Comparison of ENCODE assay signal across 35 cellular contexts in genomic region chr18:33184918-33185317, GRCh38.
DNase-seq lines count a peak whose midpoint lies in the region; ATAC-seq, FAIRE-seq and TF ChIP-seq lines count a peak whose summit lies in the region.
"Had no signal": no experiment of that assay in that cellular context is flagged by ENCODE, and none has a peak within 500 bp of the region (broad histone marks: within the 10 kb centered on the region; RNA-seq: fewer than 3 reads in every experiment).

No MANE protein-coding gene starts in this region.

- no peak overlapping the region for H3K9ac ChIP-seq in H1 (replicated peaks in 1 of 4; ENCODE audit: extremely low read depth in 1 of 4, low read depth in 3 of 4, low read length in 3 of 4)

- H2BK120ac ChIP-seq in H1 (replicated peaks; ENCODE audit: low read depth, low read length): no peak overlapping the region

- H4K8ac ChIP-seq in H1 (ENCODE audit: extremely low read depth, insufficient read depth, low read length): no peak overlapping the region

- FAIRE-seq in H1 (lab: Jason Lieb, UNC): peak; percentile 36
- FAIRE-seq: A204.1, GM12891, H54, HepG2 had no signal

- TF ChIP-seq POLR2A in H1 (IDR thresholded peaks at IDR 0.05; ENCODE audit: control extremely low read depth in 1 of 2, low read depth in 2 of 2, low read length in 2 of 2) (no peak), erythroblast (IDR thresholded peaks at IDR 0.05; ENCODE audit: low read length) (no peak)

- no peak overlapping the region for H3K23ac ChIP-seq in H1 (ENCODE audit: insufficient read length)

- no peak overlapping the region for H2BK12ac ChIP-seq in H1 (ENCODE audit: low read depth, low read length)

- no peak overlapping the region for H2AFZ ChIP-seq in H1 (ENCODE audit: low read length)

- no peaks in the 10 kb centered on the region for H3F3A ChIP-seq in DOHH2 (ENCODE audit: control insufficient read depth, insufficient read depth)

- TF ChIP-seq EP300 in H1 (IDR thresholded peaks at IDR 0.05; ENCODE audit: borderline replicate concordance in 1 of 2, low read depth in 2 of 2, low read length in 2 of 2): no peak

- no peaks in the 10 kb centered on the region for H3K23me2 ChIP-seq in H1 (ENCODE audit: low read depth, low read length)

- H3K4me1 ChIP-seq in DOHH2 (ENCODE audit: control insufficient read depth, low read length): peaks cover 32% of the 10 kb centered on the region
- H3K4me1 ChIP-seq in H1 (replicated peaks in 1 of 4; ENCODE audit: control insufficient read depth in 3 of 4, insufficient read depth in 4 of 4, low read length in 3 of 4): no peaks in the 10 kb centered on the region
- H3K4me1 ChIP-seq: psoas muscle, uterus had no signal

- H3K79me1 ChIP-seq in H1 (ENCODE audit: low read depth, low read length): no peaks in the 10 kb centered on the region

- CTCF ChIA-PET in H1 (lab: Charles Lee; ENCODE audit: partially characterized antibody): interaction anchor here (0.5 to 2.8 kb wide), 13 partner anchors 8 to 133 kb away, joined by 3 to 15 read pairs (median 4); no protein-coding TSS in a partner anchor

- no peaks in the 10 kb centered on the region for H3K27me3 ChIP-seq in DOHH2 (ENCODE audit: control insufficient read depth, low read length)
- H3K27me3 ChIP-seq in H1 (replicated peaks in 1 of 4; ENCODE audit: control insufficient read depth in 3 of 4, extremely low read depth in 1 of 4, insufficient read depth in 3 of 4, low read length in 3 of 4): no peaks in the 10 kb centered on the region
- H3K27me3 ChIP-seq: brain microvascular endothelial cell, uterus had no signal

- H2BK15ac ChIP-seq in H1 (ENCODE audit: low read length): no peak overlapping the region

- no peaks in the 10 kb centered on the region for H3K9me2 ChIP-seq in DOHH2 (replicated peaks; ENCODE audit: control insufficient read depth, low read length)

- H2BK5ac ChIP-seq in H1 (ENCODE audit: low read depth, low read length): no peak overlapping the region

- peak; percentile 48 for DNase-seq in NCI-H69 (lab: John Stamatoyannopoulos, UW)
- no peak for DNase-seq in H1 (ENCODE audit: low read depth in 1 of 2, low spot score in 2 of 2)
- DNase-seq in left kidney (ENCODE audit: low read depth, low spot score): peak; percentile 29
- DNase-seq in erythroblast (lab: John Stamatoyannopoulos, UW): no peak
- DNase-seq in left ventricle myocardium superior: no peak
- DNase-seq in activated T-cell treated with anti-CD3 and anti-CD28 coated beads, Interleukin-2, amount 50 U/mL, for 1 hour: no peak
- DNase-seq: activated CD4-positive, alpha-beta memory T cell treated with anti-CD3 and anti-CD28 coated beads, Interleukin-2, amount 10 ng/mL, durations not matched to agents 7 days and 5 days; activated CD4-positive, alpha-beta T cell treated with anti-CD3 and anti-CD28 coated beads for 1 hour; activated CD8-positive, alpha-beta memory T cell treated with anti-CD3 and anti-CD28 coated beads, Interleukin-2, amount 50 U/mL, for 4 hours; amygdala; brain microvascular endothelial cell; CD4-positive, CD25-positive, alpha-beta regulatory T cell; cerebellar nuclear complex; glutamatergic neuron; islet precursor cell; naive thymus-derived CD4-positive, alpha-beta T cell; NCI-H146; NCI-H2107; NCI-H345; NCI-H748 treated with DMSO at 0.1 percent for 48 hours; occipital lobe; psoas muscle; stimulated activated CD8-positive, alpha-beta memory T cell treated with anti-CD3 and anti-CD28 coated beads, Interleukin-4, amount 100 ng/mL, for 48 hours; stimulated activated naive CD8-positive, alpha-beta T cell treated with anti-CD3 and anti-CD28 coated beads, Interleukin-15, amount 100 ng/mL, for 72 hours; T-helper 17 cell; uterus had no signal

- peak; percentile 38 to 45; a peak in 3 of 4 replicates for TF ChIP-seq RAD21 in H1 (IDR thresholded peaks at IDR 0.05 in 1 of 2, conservative IDR thresholded peaks at IDR 0.05 in 1 of 2; ENCODE audit: low read depth in 2 of 2, low read length in 2 of 2)

- peak overlapping the region; percentile 5; the same call in 1 of the 2 replicates for H3K4me3 ChIP-seq in DOHH2 (ENCODE audit: low read length)
- H3K4me3 ChIP-seq in H1 (ENCODE audit: extremely low read depth in 1 of 4, insufficient read depth in 2 of 4, low read depth in 3 of 4, low read length in 4 of 4): no peak overlapping the region
- H3K4me3 ChIP-seq: psoas muscle, SK-N-MC, thoracic aorta, uterus had no signal

- H2BK20ac ChIP-seq in H1 (ENCODE audit: low read length): no peak overlapping the region

- no peaks in the 10 kb centered on the region for H3K79me2 ChIP-seq in DOHH2 (ENCODE audit: control insufficient read depth, low read length)
- no peaks in the 10 kb centered on the region for H3K79me2 ChIP-seq in H1 (ENCODE audit: control insufficient read depth in 1 of 2, insufficient read depth in 2 of 2, low read length in 2 of 2)

- no peak overlapping the region for H3K27ac ChIP-seq in DOHH2 (ENCODE audit: low read depth, low read length)
- H3K27ac ChIP-seq in H1 (ENCODE audit: low read depth, low read length): no peak overlapping the region
- H3K27ac ChIP-seq: brain microvascular endothelial cell, psoas muscle, SK-N-MC, thoracic aorta, uterus had no signal

- H4K20me1 ChIP-seq in DOHH2 (ENCODE audit: control insufficient read depth, insufficient read depth, low read depth, low read length) (no peaks in the 10 kb centered on the region), H1 (replicated peaks in 1 of 2; ENCODE audit: control insufficient read depth in 1 of 2, insufficient read depth in 2 of 2, low read length in 2 of 2) (no peaks in the 10 kb centered on the region)

- no peak overlapping the region for H2AK5ac ChIP-seq in H1 (ENCODE audit: low read depth, low read length)

- intact Hi-C loops in left ventricle myocardium superior (cut with micrococcal nuclease): no loop called here

- ATAC-seq in HG03521 (IDR thresholded peaks at IDR 0.05; ENCODE audit: unreplicated experiment) (no peak), left ventricle myocardium superior (no peak)
- ATAC-seq: HepG2; naive thymus-derived CD4-positive, alpha-beta T cell; psoas muscle; sciatic nerve; stimulated activated naive CD8-positive, alpha-beta T cell treated with anti-CD3 and anti-CD28 coated beads, Interleukin-15, amount 100 ng/mL, for 72 hours; T-helper 17 cell had no signal

- WGBS in H1 (ENCODE audit: extremely low coverage in 1 of 2, insufficient coverage in 1 of 2, insufficient read length in 1 of 2, insufficient replicate concordance in 2 of 2, low coverage in 1 of 2, low lambda C conversion rate in 2 of 2, missing lambda C conversion rate in 1 of 2), 2 experiments: 53% methylated on average over 3 of the region's 3 CpGs; no CpG with 5 or more reads in 1 of the 2 experiments

- no peak overlapping the region for H3K18ac ChIP-seq in H1 (ENCODE audit: extremely low read depth, low read length)

- H4K91ac ChIP-seq in H1 (replicated peaks; ENCODE audit: insufficient read length, low read length): no peak overlapping the region

- no peak overlapping the region for H3K4ac ChIP-seq in H1 (replicated peaks; ENCODE audit: insufficient read length, low read depth, low read length)

- H3K56ac ChIP-seq in H1 (replicated peaks; ENCODE audit: insufficient read length, low read depth, low read length): no peak overlapping the region

- TF ChIP-seq CTCF in DOHH2 (IDR thresholded peaks at IDR 0.05; ENCODE audit: low read depth, low read length, poor library complexity, severe bottlenecking): peak; percentile 46
- peak in 2 of 3 experiments; percentile 32 to 52; a peak in 2 of 4 replicates for TF ChIP-seq CTCF in H1 (IDR thresholded peaks at IDR 0.05; ENCODE audit: control extremely low read depth in 1 of 3, insufficient read depth in 1 of 3, low read depth in 1 of 3, low read length in 3 of 3)

- POLR2A ChIA-PET in H1 (lab: Charles Lee; ENCODE audit: partially characterized antibody): no interaction called here

- H3K9me3 ChIP-seq in DOHH2 (ENCODE audit: control insufficient read depth, insufficient read depth, low read length) (no peaks in the 10 kb centered on the region), H1 (ENCODE audit: insufficient read depth in 2 of 2, low read depth in 1 of 2, low read length in 1 of 2) (no peaks in the 10 kb centered on the region)
- H3K9me3 ChIP-seq: psoas muscle, thoracic aorta, uterus had no signal

- no peak overlapping the region for H4K5ac ChIP-seq in H1 (ENCODE audit: insufficient read length, low read depth, low read length)

- H3K36me3 ChIP-seq in DOHH2 (ENCODE audit: control insufficient read depth, low read length) (no peaks in the 10 kb centered on the region), H1 (ENCODE audit: control insufficient read depth in 2 of 4, insufficient read depth in 4 of 4, low read length in 3 of 4) (no peaks in the 10 kb centered on the region)
- H3K36me3 ChIP-seq: brain microvascular endothelial cell, thoracic aorta, uterus had no signal

- no peak overlapping the region for H3K14ac ChIP-seq in H1 (ENCODE audit: insufficient read length)

- H3K4me2 ChIP-seq in DOHH2 (ENCODE audit: low read length) (peak overlapping the region; percentile 15), H1 (ENCODE audit: insufficient read depth in 1 of 2, low read depth in 2 of 2, low read length in 2 of 2) (no peak overlapping the region)

TF ChIP-seq in H1, 55 proteins besides CTCF, POLR2A, EP300 and RAD21:
- TF ChIP-seq RNF2 (IDR thresholded peaks at IDR 0.05; ENCODE audit: borderline replicate concordance, low read depth, low read length, missing control alignments, poor library complexity, severe bottlenecking) (no peak), SIN3A (conservative IDR thresholded peaks at IDR 0.05 in 1 of 2, IDR thresholded peaks at IDR 0.05 in 1 of 2; ENCODE audit: low read depth in 1 of 2, low read length in 2 of 2) (no peak), SAP30 (IDR thresholded peaks at IDR 0.05; ENCODE audit: insufficient read depth, insufficient replicate concordance, low read length) (no peak), JUND (IDR thresholded peaks at IDR 0.05; ENCODE audit: low read length) (no peak), KDM4A (IDR thresholded peaks at IDR 0.05; ENCODE audit: low read depth, low read length, severe bottlenecking) (no peak), TBP (IDR thresholded peaks at IDR 0.05; ENCODE audit: low read depth, low read length) (no peak), JUN (IDR thresholded peaks at IDR 0.05; ENCODE audit: low read depth, low read length) (no peak), RXRA (IDR thresholded peaks at IDR 0.05; ENCODE audit: insufficient read depth, low read depth, low read length) (no peak), MAFK (IDR thresholded peaks at IDR 0.05; ENCODE audit: low read depth, low read length) (no peak), HDAC2 (IDR thresholded peaks at IDR 0.05; ENCODE audit: borderline replicate concordance in 1 of 2, low read depth in 2 of 2, low read length in 2 of 2) (no peak), KDM5A (IDR thresholded peaks at IDR 0.05; ENCODE audit: low read length) (no peak)

Comparison
In these comparisons a context has a peak if more than half of its experiments do, and no peak if none do; other contexts are left out.
1. DNase-seq: peak in NCI-H69 (single experiment) and left kidney (single experiment); none in H1 (0 of 2), erythroblast (0 of 2), left ventricle myocardium superior (single experiment) and activated T-cell treated with anti-CD3 and anti-CD28 coated beads, Interleukin-2, amount 50 U/mL, for 1 hour (single experiment).